8 cellular contexts compared by ENCODE assay signal in the genomic region with DNA sequence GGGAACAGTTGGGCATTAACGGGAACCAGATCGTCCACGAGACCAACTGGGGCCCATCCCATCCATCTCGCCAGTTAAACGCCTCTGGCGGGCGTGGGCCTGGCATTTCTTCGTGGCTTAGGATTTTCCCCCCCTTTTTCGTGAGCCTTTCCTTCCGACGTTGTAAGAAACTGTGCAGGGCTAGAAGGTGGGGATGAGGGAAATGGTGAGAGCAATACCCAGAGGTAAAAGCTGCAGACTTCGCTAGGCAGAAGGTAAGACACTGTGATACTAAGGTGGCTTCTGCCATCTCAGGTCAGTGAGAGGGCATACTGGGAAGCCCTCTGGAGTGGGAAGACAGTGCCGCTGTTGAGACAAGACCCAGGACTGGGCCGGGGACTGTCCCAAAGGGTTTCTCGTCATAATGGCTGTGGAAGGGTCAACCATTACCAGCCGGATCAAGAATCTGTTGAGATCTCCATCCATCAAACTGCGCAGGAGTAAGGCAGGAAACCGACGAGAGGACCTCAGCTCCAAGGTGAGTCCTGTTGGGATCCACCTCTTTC. TPM values are rescaled to one million over a fixed set of nuclear protein-coding genes. Genes with fewer than 3 reads are reported as not detected.
DNase-seq lines count a peak whose midpoint lies in the region; ATAC-seq and TF ChIP-seq lines count a peak whose summit lies in the region.

No MANE protein-coding gene starts in this region.

- peaks cover 40% of the 10 kb centered on the region for H3K4me1 ChIP-seq in psoas muscle

- no peaks in the 10 kb centered on the region for H3K27me3 ChIP-seq in psoas muscle (ENCODE audit: insufficient read depth in 3 of 3, low read length in 2 of 3)

- peak overlapping the region; percentile 93 for H3K27ac Mint-ChIP-seq in T-helper 1 cell treated with Interleukin-12 subunit alpha and Interleukin-12 subunit beta and Interleukin-4 antibody, amounts not matched to agents 30 μg/mL and 1 μg/mL, for 36 hours

- H3K27me3 Mint-ChIP-seq in T-helper 1 cell treated with Interleukin-12 subunit alpha and Interleukin-12 subunit beta and Interleukin-4 antibody, amounts not matched to agents 30 μg/mL and 1 μg/mL, for 36 hours (ENCODE audit: low read depth), result no peaks in the 10 kb centered on the region

- ATAC-seq in psoas muscle, result peak in 1 of 4 donors; percentile 5
- ATAC-seq in HG02759 (IDR thresholded peaks at IDR 0.05; ENCODE audit: unreplicated experiment), result no peak

- H3K27ac ChIP-seq in VCaP (peak overlapping the region; percentile 79), psoas muscle (peak overlapping the region; percentile 86)

- TF ChIP-seq CTCF in VCaP (conservative IDR thresholded peaks at IDR 0.05) (no peak), fibroblast of pulmonary artery (IDR thresholded peaks at IDR 0.05; ENCODE audit: low read length, missing control alignments) (no peak), psoas muscle (IDR thresholded peaks at IDR 0.05) (no peak)

- H3K9me3 ChIP-seq in psoas muscle, result no peaks in the 10 kb centered on the region

- intact Hi-C loops in psoas muscle (cut with DNase I), result loop anchor here (1.0 to 10.0 kb wide), 4 partner anchors 36 to 130 kb away; no protein-coding TSS in a partner anchor

- 5 to 8% (median 7%) methylated on average over 19 of the region's 19 CpGs for WGBS in psoas muscle, 3 donors

- peaks cover 10% of the 10 kb centered on the region for H3K36me3 Mint-ChIP-seq in T-helper 1 cell treated with Interleukin-12 subunit alpha and Interleukin-12 subunit beta and Interleukin-4 antibody, amounts not matched to agents 30 μg/mL and 1 μg/mL, for 36 hours (ENCODE audit: low read depth)

- peak overlapping the region; percentile 94 for H3K4me3 Mint-ChIP-seq in T-helper 1 cell treated with Interleukin-12 subunit alpha and Interleukin-12 subunit beta and Interleukin-4 antibody, amounts not matched to agents 30 μg/mL and 1 μg/mL, for 36 hours

- no peaks in the 10 kb centered on the region for H3K9me3 Mint-ChIP-seq in T-helper 1 cell treated with Interleukin-12 subunit alpha and Interleukin-12 subunit beta and Interleukin-4 antibody, amounts not matched to agents 30 μg/mL and 1 μg/mL, for 36 hours

- H3K36me3 ChIP-seq in psoas muscle (ENCODE audit: insufficient read depth in 1 of 2, low read depth in 1 of 2), result no peaks in the 10 kb centered on the region

- DNase-seq in T-helper 1 cell (no peak), fibroblast of pulmonary artery (ENCODE audit: low read depth) (no peak), psoas muscle (no peak), occipital lobe (lab: John Stamatoyannopoulos, UW) (no peak), amniotic stem cell (lab: John Stamatoyannopoulos, UW) (no peak)

- H3K4me1 Mint-ChIP-seq in T-helper 1 cell treated with Interleukin-12 subunit alpha and Interleukin-12 subunit beta and Interleukin-4 antibody, amounts not matched to agents 30 μg/mL and 1 μg/mL, for 36 hours (ENCODE audit: low read depth), result peaks cover 58% of the 10 kb centered on the region

- H3K4me3 ChIP-seq in fibroblast of pulmonary artery (replicated peaks; ENCODE audit: low read depth, low read length) (peak overlapping the region; percentile 67), psoas muscle (peak overlapping the region; percentile 90)

RNA-seq across cellular contexts. Expression of a gene that starts 0.7 kb away (rescaled TPM):
- total RNA-seq in psoas muscle (10 to 100 TPM in 1 of 4 donors, 1 to 10 TPM in 3; 7.1 to 10.3 (median 8.1) TPM), occipital lobe (32.4 TPM)
- 1 to 10 TPM; 2.4 to 5.3 (median 2.9) TPM for polyA plus RNA-seq in psoas muscle

RNA-seq across cellular contexts. Expression of a gene that starts 52.9 kb away (rescaled TPM):
- total RNA-seq in psoas muscle (1 to 10 TPM; 5.8 to 8.0 (median 6.7) TPM), occipital lobe (3.0 TPM)
- 1 to 10 TPM; 4.4 to 6.4 (median 4.6) TPM for polyA plus RNA-seq in psoas muscle
